In the genomic region with DNA sequence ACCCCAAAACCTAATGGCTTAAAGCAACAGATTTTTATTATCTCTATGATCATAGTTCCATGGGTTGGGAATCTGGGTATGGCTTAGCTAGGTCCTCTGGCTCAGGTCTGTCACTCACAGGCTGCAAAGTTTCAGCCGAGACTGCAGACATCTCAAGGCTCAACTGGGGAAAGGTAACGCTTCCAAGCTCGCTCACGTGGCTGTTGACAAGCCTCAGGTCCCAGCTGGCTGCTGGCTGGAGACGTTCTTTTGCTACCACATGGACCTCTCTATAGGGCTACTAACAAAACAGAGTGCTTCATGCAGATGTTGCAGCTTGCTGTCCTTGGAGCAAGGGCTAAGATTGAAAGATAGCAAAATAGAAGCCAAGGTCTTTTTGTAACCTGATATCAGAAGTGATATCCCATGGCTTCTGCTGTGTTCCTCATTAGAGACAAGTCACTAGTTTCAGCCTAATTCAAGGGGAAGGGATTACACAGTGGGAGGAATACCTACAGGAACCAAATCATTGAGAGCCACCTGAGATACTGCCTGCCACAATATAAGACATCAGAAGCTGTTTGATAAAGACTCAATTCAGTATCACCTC, we compare ENCODE assay signal across 2 cellular contexts.
TF ChIP-seq lines count a peak whose summit lies in the region.

No MANE protein-coding gene starts in this region.

TF ChIP-seq in SK-N-SH, 30 proteins besides CTCF, POLR2A, EP300 and RAD21 (continued from another document):
- peak; percentile 59 for TF ChIP-seq GATA2 (CRISPR knock-in tag; IDR thresholded peaks at IDR 0.05)
- TF ChIP-seq, protein P1, sequence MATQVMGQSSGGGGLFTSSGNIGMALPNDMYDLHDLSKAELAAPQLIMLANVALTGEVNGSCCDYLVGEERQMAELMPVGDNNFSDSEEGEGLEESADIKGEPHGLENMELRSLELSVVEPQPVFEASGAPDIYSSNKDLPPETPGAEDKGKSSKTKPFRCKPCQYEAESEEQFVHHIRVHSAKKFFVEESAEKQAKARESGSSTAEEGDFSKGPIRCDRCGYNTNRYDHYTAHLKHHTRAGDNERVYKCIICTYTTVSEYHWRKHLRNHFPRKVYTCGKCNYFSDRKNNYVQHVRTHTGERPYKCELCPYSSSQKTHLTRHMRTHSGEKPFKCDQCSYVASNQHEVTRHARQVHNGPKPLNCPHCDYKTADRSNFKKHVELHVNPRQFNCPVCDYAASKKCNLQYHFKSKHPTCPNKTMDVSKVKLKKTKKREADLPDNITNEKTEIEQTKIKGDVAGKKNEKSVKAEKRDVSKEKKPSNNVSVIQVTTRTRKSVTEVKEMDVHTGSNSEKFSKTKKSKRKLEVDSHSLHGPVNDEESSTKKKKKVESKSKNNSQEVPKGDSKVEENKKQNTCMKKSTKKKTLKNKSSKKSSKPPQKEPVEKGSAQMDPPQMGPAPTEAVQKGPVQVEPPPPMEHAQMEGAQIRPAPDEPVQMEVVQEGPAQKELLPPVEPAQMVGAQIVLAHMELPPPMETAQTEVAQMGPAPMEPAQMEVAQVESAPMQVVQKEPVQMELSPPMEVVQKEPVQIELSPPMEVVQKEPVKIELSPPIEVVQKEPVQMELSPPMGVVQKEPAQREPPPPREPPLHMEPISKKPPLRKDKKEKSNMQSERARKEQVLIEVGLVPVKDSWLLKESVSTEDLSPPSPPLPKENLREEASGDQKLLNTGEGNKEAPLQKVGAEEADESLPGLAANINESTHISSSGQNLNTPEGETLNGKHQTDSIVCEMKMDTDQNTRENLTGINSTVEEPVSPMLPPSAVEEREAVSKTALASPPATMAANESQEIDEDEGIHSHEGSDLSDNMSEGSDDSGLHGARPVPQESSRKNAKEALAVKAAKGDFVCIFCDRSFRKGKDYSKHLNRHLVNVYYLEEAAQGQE (IDR thresholded peaks at IDR 0.05; ENCODE audit: low read depth, low read length): no peak
TF ChIP-seq in SK-N-SH: peak in this region for 1.

TF ChIP-seq in SK-N-SH treated with all-trans-retinoic acid at 6 μM for 48 hours, 23 proteins besides CTCF, POLR2A, EP300 and RAD21 (continued from another document):
- no peak for TF ChIP-seq ZNF70 (CRISPR knock-in tag; IDR thresholded peaks at IDR 0.05)
- no peak for TF ChIP-seq PPARA (CRISPR knock-in tag; IDR thresholded peaks at IDR 0.05; ENCODE audit: borderline replicate concordance)
- TF ChIP-seq ARNTL (CRISPR knock-in tag; IDR thresholded peaks at IDR 0.05; ENCODE audit: borderline replicate concordance, low read depth): no peak
- no peak for TF ChIP-seq ZC3H10 (CRISPR knock-in tag; IDR thresholded peaks at IDR 0.05)
- no peak for TF ChIP-seq ZNF8 (CRISPR knock-in tag; IDR thresholded peaks at IDR 0.05)
- no peak for TF ChIP-seq OSR1 (CRISPR knock-in tag; IDR thresholded peaks at IDR 0.05)
- no peak for TF ChIP-seq ZFP30 (CRISPR knock-in tag; IDR thresholded peaks at IDR 0.05)
- TF ChIP-seq ZFP3 (CRISPR knock-in tag; IDR thresholded peaks at IDR 0.05): no peak
- no peak for TF ChIP-seq CSDC2 (CRISPR knock-in tag; IDR thresholded peaks at IDR 0.05)
